Comparison of ENCODE assay signal across 1 cellular context in the genomic region with DNA sequence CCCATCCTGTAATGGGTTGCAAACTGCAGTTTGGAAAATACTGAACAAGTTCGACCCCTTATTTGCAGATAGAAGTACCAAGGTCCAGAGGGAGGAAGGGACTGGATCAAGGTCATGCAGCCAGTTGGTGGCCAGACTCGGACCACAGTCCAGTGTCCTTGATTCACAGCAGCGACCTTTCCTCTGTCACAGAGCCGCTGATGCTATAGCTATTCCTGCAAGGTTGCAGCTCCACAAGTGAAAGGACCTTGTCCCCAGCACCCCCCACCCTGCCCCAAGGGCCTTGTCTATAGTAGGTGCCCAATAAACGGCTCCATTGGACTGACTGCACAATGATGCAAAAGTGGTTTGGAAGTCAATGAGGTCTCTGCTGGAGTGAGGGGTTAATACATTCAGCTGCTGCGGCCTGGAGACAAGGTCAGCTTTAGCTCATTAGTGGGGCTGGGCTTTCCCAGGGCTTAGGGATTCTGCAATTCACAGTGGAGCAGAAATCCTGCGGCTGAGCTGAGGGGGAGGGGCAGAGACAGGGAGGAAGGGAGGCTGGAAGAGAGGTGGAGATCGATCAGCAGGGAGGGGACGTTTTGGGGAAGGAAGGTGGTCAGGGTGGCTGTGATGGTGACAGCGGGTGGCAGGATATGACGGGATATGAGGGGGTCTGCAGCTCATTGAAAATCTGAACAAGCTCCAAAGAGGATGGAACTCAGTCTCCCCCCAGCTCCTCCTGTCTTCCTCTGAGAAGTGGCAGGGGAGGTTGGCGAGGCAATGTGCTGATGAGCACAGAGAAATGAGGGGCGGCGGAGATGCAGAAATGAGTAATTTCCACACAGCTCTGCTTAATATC.
TF ChIP-seq lines count a peak whose summit lies in the region.

No MANE protein-coding gene starts in this region.

TF ChIP-seq in GM23338, 12 proteins besides CTCF, POLR2A, EP300 and RAD21 (continued from another document):
- TF ChIP-seq, protein P1, sequence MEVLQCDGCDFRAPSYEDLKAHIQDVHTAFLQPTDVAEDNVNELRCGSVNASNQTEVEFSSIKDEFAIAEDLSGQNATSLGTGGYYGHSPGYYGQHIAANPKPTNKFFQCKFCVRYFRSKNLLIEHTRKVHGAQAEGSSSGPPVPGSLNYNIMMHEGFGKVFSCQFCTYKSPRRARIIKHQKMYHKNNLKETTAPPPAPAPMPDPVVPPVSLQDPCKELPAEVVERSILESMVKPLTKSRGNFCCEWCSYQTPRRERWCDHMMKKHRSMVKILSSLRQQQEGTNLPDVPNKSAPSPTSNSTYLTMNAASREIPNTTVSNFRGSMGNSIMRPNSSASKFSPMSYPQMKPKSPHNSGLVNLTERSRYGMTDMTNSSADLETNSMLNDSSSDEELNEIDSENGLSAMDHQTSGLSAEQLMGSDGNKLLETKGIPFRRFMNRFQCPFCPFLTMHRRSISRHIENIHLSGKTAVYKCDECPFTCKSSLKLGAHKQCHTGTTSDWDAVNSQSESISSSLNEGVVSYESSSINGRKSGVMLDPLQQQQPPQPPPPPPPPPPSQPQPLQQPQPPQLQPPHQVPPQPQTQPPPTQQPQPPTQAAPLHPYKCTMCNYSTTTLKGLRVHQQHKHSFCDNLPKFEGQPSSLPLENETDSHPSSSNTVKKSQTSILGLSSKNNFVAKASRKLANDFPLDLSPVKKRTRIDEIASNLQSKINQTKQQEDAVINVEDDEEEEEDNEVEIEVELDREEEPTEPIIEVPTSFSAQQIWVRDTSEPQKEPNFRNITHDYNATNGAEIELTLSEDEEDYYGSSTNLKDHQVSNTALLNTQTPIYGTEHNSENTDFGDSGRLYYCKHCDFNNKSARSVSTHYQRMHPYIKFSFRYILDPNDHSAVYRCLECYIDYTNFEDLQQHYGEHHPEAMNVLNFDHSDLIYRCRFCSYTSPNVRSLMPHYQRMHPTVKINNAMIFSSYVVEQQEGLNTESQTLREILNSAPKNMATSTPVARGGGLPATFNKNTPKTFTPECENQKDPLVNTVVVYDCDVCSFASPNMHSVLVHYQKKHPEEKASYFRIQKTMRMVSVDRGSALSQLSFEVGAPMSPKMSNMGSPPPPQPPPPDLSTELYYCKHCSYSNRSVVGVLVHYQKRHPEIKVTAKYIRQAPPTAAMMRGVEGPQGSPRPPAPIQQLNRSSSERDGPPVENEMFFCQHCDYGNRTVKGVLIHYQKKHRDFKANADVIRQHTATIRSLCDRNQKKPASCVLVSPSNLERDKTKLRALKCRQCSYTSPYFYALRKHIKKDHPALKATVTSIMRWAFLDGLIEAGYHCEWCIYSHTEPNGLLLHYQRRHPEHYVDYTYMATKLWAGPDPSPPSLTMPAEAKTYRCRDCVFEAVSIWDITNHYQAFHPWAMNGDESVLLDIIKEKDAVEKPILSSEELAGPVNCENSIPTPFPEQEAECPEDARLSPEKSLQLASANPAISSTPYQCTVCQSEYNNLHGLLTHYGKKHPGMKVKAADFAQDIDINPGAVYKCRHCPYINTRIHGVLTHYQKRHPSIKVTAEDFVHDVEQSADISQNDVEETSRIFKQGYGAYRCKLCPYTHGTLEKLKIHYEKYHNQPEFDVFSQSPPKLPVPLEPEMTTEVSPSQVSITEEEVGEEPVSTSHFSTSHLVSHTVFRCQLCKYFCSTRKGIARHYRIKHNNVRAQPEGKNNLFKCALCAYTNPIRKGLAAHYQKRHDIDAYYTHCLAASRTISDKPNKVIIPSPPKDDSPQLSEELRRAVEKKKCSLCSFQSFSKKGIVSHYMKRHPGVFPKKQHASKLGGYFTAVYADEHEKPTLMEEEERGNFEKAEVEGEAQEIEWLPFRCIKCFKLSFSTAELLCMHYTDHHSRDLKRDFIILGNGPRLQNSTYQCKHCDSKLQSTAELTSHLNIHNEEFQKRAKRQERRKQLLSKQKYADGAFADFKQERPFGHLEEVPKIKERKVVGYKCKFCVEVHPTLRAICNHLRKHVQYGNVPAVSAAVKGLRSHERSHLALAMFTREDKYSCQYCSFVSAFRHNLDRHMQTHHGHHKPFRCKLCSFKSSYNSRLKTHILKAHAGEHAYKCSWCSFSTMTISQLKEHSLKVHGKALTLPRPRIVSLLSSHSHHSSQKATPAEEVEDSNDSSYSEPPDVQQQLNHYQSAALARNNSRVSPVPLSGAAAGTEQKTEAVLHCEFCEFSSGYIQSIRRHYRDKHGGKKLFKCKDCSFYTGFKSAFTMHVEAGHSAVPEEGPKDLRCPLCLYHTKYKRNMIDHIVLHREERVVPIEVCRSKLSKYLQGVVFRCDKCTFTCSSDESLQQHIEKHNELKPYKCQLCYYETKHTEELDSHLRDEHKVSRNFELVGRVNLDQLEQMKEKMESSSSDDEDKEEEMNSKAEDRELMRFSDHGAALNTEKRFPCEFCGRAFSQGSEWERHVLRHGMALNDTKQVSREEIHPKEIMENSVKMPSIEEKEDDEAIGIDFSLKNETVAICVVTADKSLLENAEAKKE (CRISPR knock-in tag; IDR thresholded peaks at IDR 0.05), result no peak
- TF ChIP-seq JUNB (IDR thresholded peaks at IDR 0.05; ENCODE audit: unreplicated experiment), result no peak
- TF ChIP-seq, protein P2, sequence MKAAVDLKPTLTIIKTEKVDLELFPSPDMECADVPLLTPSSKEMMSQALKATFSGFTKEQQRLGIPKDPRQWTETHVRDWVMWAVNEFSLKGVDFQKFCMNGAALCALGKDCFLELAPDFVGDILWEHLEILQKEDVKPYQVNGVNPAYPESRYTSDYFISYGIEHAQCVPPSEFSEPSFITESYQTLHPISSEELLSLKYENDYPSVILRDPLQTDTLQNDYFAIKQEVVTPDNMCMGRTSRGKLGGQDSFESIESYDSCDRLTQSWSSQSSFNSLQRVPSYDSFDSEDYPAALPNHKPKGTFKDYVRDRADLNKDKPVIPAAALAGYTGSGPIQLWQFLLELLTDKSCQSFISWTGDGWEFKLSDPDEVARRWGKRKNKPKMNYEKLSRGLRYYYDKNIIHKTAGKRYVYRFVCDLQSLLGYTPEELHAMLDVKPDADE (IDR thresholded peaks at IDR 0.05), result no peak
- TF ChIP-seq POLR2AphosphoS5 (IDR thresholded peaks at IDR 0.05; ENCODE audit: low read depth), result no peak
- no peak for TF ChIP-seq EZH2phosphoT487 (IDR thresholded peaks at IDR 0.05; ENCODE audit: unreplicated experiment)
- TF ChIP-seq, protein P3, sequence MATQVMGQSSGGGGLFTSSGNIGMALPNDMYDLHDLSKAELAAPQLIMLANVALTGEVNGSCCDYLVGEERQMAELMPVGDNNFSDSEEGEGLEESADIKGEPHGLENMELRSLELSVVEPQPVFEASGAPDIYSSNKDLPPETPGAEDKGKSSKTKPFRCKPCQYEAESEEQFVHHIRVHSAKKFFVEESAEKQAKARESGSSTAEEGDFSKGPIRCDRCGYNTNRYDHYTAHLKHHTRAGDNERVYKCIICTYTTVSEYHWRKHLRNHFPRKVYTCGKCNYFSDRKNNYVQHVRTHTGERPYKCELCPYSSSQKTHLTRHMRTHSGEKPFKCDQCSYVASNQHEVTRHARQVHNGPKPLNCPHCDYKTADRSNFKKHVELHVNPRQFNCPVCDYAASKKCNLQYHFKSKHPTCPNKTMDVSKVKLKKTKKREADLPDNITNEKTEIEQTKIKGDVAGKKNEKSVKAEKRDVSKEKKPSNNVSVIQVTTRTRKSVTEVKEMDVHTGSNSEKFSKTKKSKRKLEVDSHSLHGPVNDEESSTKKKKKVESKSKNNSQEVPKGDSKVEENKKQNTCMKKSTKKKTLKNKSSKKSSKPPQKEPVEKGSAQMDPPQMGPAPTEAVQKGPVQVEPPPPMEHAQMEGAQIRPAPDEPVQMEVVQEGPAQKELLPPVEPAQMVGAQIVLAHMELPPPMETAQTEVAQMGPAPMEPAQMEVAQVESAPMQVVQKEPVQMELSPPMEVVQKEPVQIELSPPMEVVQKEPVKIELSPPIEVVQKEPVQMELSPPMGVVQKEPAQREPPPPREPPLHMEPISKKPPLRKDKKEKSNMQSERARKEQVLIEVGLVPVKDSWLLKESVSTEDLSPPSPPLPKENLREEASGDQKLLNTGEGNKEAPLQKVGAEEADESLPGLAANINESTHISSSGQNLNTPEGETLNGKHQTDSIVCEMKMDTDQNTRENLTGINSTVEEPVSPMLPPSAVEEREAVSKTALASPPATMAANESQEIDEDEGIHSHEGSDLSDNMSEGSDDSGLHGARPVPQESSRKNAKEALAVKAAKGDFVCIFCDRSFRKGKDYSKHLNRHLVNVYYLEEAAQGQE (IDR thresholded peaks at IDR 0.05; ENCODE audit: unreplicated experiment), result no peak
- TF ChIP-seq EZH2 (IDR thresholded peaks at IDR 0.05; ENCODE audit: low read depth, unreplicated experiment), result no peak
- no peak for TF ChIP-seq STAT1 (IDR thresholded peaks at IDR 0.05; ENCODE audit: unreplicated experiment)
- no peak for TF ChIP-seq ZNF331 (CRISPR knock-in tag; IDR thresholded peaks at IDR 0.05; ENCODE audit: low read depth)
